9 cellular contexts compared by ENCODE assay signal in genomic region chr15:40115670-40116093, GRCh38. TPM values are rescaled to one million over a fixed set of nuclear protein-coding genes. Genes with fewer than 3 reads are reported as not detected.
DNase-seq lines count a peak whose midpoint lies in the region; ATAC-seq, FAIRE-seq and TF ChIP-seq lines count a peak whose summit lies in the region.
"Had no signal": no experiment of that assay in that cellular context is flagged by ENCODE, and none has a peak within 500 bp of the region (broad histone marks: within the 10 kb centered on the region; RNA-seq: fewer than 3 reads in every experiment).

No MANE protein-coding gene starts in this region.

- H2BK120ac ChIP-seq in H1 (replicated peaks; ENCODE audit: low read depth, low read length), result peak overlapping the region; percentile 55

- peak overlapping the region; percentile 76; the same call in 1 of the 2 replicates for H2AFZ ChIP-seq in H1 (ENCODE audit: low read length)

- H3K4me1 ChIP-seq in CD8-positive, alpha-beta T cell (ENCODE audit: insufficient read depth, low read length), result no peaks in the 10 kb centered on the region
- H3K4me1 ChIP-seq in Peyer's patch (peaks cover 0 to 11% (median 0%) of the 10 kb centered on the region in 4 donors), H1 (replicated peaks in 1 of 4; ENCODE audit: control insufficient read depth in 3 of 4, insufficient read depth in 4 of 4, low read length in 3 of 4) (peaks cover 5 to 19% (median 9%) of the 10 kb centered on the region in 4 experiments)

- H3K4me3 Mint-ChIP-seq in CD8-positive, alpha-beta T cell, result no peak overlapping the region
- H3K4me3 Mint-ChIP-seq in stimulated activated effector memory CD8-positive, alpha-beta T cell treated with anti-CD3 and anti-CD28 coated beads, Interleukin-12 subunit alpha, Interleukin-12 subunit beta, amount 100 ng/mL, for 72 hours, result peak overlapping the region; percentile 41

- H4K5ac ChIP-seq in H1 (ENCODE audit: insufficient read length, low read depth, low read length), result no peak overlapping the region

- peak; percentile 63 for ATAC-seq in CD8-positive, alpha-beta T cell
- peak; percentile 94 for ATAC-seq in HG03095 (IDR thresholded peaks at IDR 0.05; ENCODE audit: unreplicated experiment)
- ATAC-seq in stimulated activated effector memory CD8-positive, alpha-beta T cell treated with anti-CD3 and anti-CD28 coated beads, Interleukin-12 subunit alpha, Interleukin-12 subunit beta, amount 100 ng/mL, for 72 hours, result peak; percentile 95

- no peak overlapping the region for H3K9ac ChIP-seq in H1 (replicated peaks in 1 of 4; ENCODE audit: extremely low read depth in 1 of 4, low read depth in 3 of 4, low read length in 3 of 4)

- H3K36me3 ChIP-seq in CD8-positive, alpha-beta T cell (ENCODE audit: insufficient read depth, low read length), result no peaks in the 10 kb centered on the region
- no peaks in the 10 kb centered on the region for H3K36me3 ChIP-seq in Peyer's patch
- H3K36me3 ChIP-seq in H1 (ENCODE audit: control insufficient read depth in 2 of 4, insufficient read depth in 4 of 4, low read length in 3 of 4), result no peaks in the 10 kb centered on the region

- no peaks in the 10 kb centered on the region for H3K36me3 Mint-ChIP-seq in CD8-positive, alpha-beta T cell
- H3K36me3 Mint-ChIP-seq in stimulated activated effector memory CD8-positive, alpha-beta T cell treated with anti-CD3 and anti-CD28 coated beads, Interleukin-12 subunit alpha, Interleukin-12 subunit beta, amount 100 ng/mL, for 72 hours, result no peaks in the 10 kb centered on the region

- 57% methylated on average over 8 of the region's 8 CpGs; no CpG with 5 or more reads in 1 of the 2 experiments for WGBS in H1 (ENCODE audit: extremely low coverage in 1 of 2, insufficient coverage in 1 of 2, insufficient read length in 1 of 2, insufficient replicate concordance in 2 of 2, low coverage in 1 of 2, low lambda C conversion rate in 2 of 2, missing lambda C conversion rate in 1 of 2), 2 experiments

- peaks cover 8% of the 10 kb centered on the region for H3K27me3 Mint-ChIP-seq in CD8-positive, alpha-beta T cell (ENCODE audit: low read depth)

- no peak overlapping the region for H3K14ac ChIP-seq in H1 (ENCODE audit: insufficient read length)

- H3K18ac ChIP-seq in H1 (ENCODE audit: extremely low read depth, low read length), result peak overlapping the region; percentile 62; the same call in 1 of the 2 replicates

- FAIRE-seq in H1 (lab: Jason Lieb, UNC), result no peak
- FAIRE-seq: colon had no signal

- no peaks in the 10 kb centered on the region for H3K9me3 ChIP-seq in CD8-positive, alpha-beta T cell (ENCODE audit: low read length)
- H3K9me3 ChIP-seq in Peyer's patch, result no peaks in the 10 kb centered on the region
- H3K9me3 ChIP-seq in H1 (ENCODE audit: insufficient read depth in 2 of 2, low read depth in 1 of 2, low read length in 1 of 2), result no peaks in the 10 kb centered on the region

- H3K27ac ChIP-seq in CD8-positive, alpha-beta T cell (ENCODE audit: low read depth, low read length), result no peak overlapping the region
- H3K27ac ChIP-seq in Peyer's patch, result peak overlapping the region in 2 of 4 donors; percentile 60 to 68
- H3K27ac ChIP-seq in H1 (ENCODE audit: low read depth, low read length), result no peak overlapping the region

- peaks cover 10% of the 10 kb centered on the region for H3K4me1 Mint-ChIP-seq in CD8-positive, alpha-beta T cell (ENCODE audit: low read depth)
- peaks cover 15% of the 10 kb centered on the region for H3K4me1 Mint-ChIP-seq in stimulated activated effector memory CD8-positive, alpha-beta T cell treated with anti-CD3 and anti-CD28 coated beads, Interleukin-12 subunit alpha, Interleukin-12 subunit beta, amount 100 ng/mL, for 72 hours

- H2BK20ac ChIP-seq in H1 (ENCODE audit: low read length), result peak overlapping the region; percentile 87; the same call in 1 of the 2 replicates

- no peak for TF ChIP-seq CTCF in CD8-positive, alpha-beta T cell (IDR thresholded peaks at IDR 0.05)
- TF ChIP-seq CTCF in Peyer's patch (IDR thresholded peaks at IDR 0.05), result no peak
- no peak for TF ChIP-seq CTCF in H1 (IDR thresholded peaks at IDR 0.05; ENCODE audit: control extremely low read depth in 1 of 3, insufficient read depth in 1 of 3, low read depth in 1 of 3, low read length in 3 of 3)

- H3K27me3 ChIP-seq in CD8-positive, alpha-beta T cell (ENCODE audit: insufficient read depth, low read length), result no peaks in the 10 kb centered on the region
- H3K27me3 ChIP-seq in Peyer's patch, result no peaks in the 10 kb centered on the region
- no peaks in the 10 kb centered on the region for H3K27me3 ChIP-seq in H1 (replicated peaks in 1 of 4; ENCODE audit: control insufficient read depth in 3 of 4, extremely low read depth in 1 of 4, insufficient read depth in 3 of 4, low read length in 3 of 4)

- 0 out of 2 replicates have a peak, but pooled peaks cover 2% of the 10 kb centered on the region for H3K23me2 ChIP-seq in H1 (ENCODE audit: low read depth, low read length)

- H4K91ac ChIP-seq in H1 (replicated peaks; ENCODE audit: insufficient read length, low read length), result peak overlapping the region; percentile 75

- H3K56ac ChIP-seq in H1 (replicated peaks; ENCODE audit: insufficient read length, low read depth, low read length), result no peak overlapping the region

- no peaks in the 10 kb centered on the region for H3K79me1 ChIP-seq in H1 (ENCODE audit: low read depth, low read length)

- H3K4ac ChIP-seq in H1 (replicated peaks; ENCODE audit: insufficient read length, low read depth, low read length), result no peak overlapping the region

- POLR2A ChIA-PET in CD8-positive, alpha-beta T cell (lab: Charles Lee), result no interaction called here
- POLR2A ChIA-PET in H1 (lab: Charles Lee; ENCODE audit: partially characterized antibody), result interaction anchor here (0.7 to 4.8 kb wide), 7 partner anchors 9 to 46 kb away, joined by 3 to 19 read pairs (median 6); partner anchors contain the start of gene BUB1B

- H4K8ac ChIP-seq in H1 (ENCODE audit: extremely low read depth, insufficient read depth, low read length), result peak overlapping the region; percentile 28; the same call in 1 of the 2 replicates

- TF ChIP-seq EP300 in H1 (IDR thresholded peaks at IDR 0.05; ENCODE audit: borderline replicate concordance in 1 of 2, low read depth in 2 of 2, low read length in 2 of 2), result no peak

- peak overlapping the region; percentile 84; the same call in 1 of the 2 replicates for H2BK15ac ChIP-seq in H1 (ENCODE audit: low read length)

- H3K79me2 ChIP-seq in H1 (ENCODE audit: control insufficient read depth in 1 of 2, insufficient read depth in 2 of 2, low read length in 2 of 2), result no peaks in the 10 kb centered on the region

- CTCF ChIA-PET in CD8-positive, alpha-beta T cell (lab: Charles Lee), result interaction anchor here (4.8 kb wide), 1 partner anchor 12 kb away, joined by 43 read pairs; no protein-coding TSS in a partner anchor
- CTCF ChIA-PET in H1 (lab: Charles Lee; ENCODE audit: partially characterized antibody), result interaction anchor here (0.6 to 23.9 kb wide), 5 partner anchors 10 to 415 kb away, joined by 3 to 406 read pairs (median 40); partner anchors contain the start of genes BUB1B and SRP14

- no peaks in the 10 kb centered on the region for H4K20me1 ChIP-seq in H1 (replicated peaks in 1 of 2; ENCODE audit: control insufficient read depth in 1 of 2, insufficient read depth in 2 of 2, low read length in 2 of 2)

- H2BK5ac ChIP-seq in H1 (ENCODE audit: low read depth, low read length), result peak overlapping the region; percentile 53

- no peak overlapping the region for H3K4me3 ChIP-seq in CD8-positive, alpha-beta T cell (ENCODE audit: low read depth, low read length)
- H3K4me3 ChIP-seq in Peyer's patch (no peak overlapping the region), H1 (ENCODE audit: extremely low read depth in 1 of 4, insufficient read depth in 2 of 4, low read depth in 3 of 4, low read length in 4 of 4) (no peak overlapping the region)

- H3K27ac Mint-ChIP-seq in CD8-positive, alpha-beta T cell, result peak overlapping the region; percentile 60
- H3K27ac Mint-ChIP-seq in stimulated activated effector memory CD8-positive, alpha-beta T cell treated with anti-CD3 and anti-CD28 coated beads, Interleukin-12 subunit alpha, Interleukin-12 subunit beta, amount 100 ng/mL, for 72 hours, result peak overlapping the region; percentile 86

- intact Hi-C loops in CD8-positive, alpha-beta T cell (cut with DNase I, micrococcal nuclease), result no loop called here

- TF ChIP-seq POLR2A in GM19099 (IDR thresholded peaks at IDR 0.05; ENCODE audit: extremely low read depth, insufficient read length, low read depth), result peak; percentile 50
- no peak for TF ChIP-seq POLR2A in Peyer's patch (IDR thresholded peaks at IDR 0.05)
- TF ChIP-seq POLR2A in H1 (IDR thresholded peaks at IDR 0.05; ENCODE audit: control extremely low read depth in 1 of 2, low read depth in 2 of 2, low read length in 2 of 2), result no peak

- no peak for TF ChIP-seq RAD21 in H1 (IDR thresholded peaks at IDR 0.05 in 1 of 2, conservative IDR thresholded peaks at IDR 0.05 in 1 of 2; ENCODE audit: low read depth in 2 of 2, low read length in 2 of 2)

- peak overlapping the region; percentile 96; the same call in 1 of the 2 replicates for H2BK12ac ChIP-seq in H1 (ENCODE audit: low read depth, low read length)

- 0 out of 2 replicates have a peak overlapping the region, but pooled peaks have one; percentile 1 for H2AK5ac ChIP-seq in H1 (ENCODE audit: low read depth, low read length)

- DNase-seq in CD8-positive, alpha-beta T cell, result peak in 4 of 7 experiments; percentile 15 to 63 (median 44)
- DNase-seq in Peyer's patch (peak in 2 of 3 donors; percentile 83 to 90), H1 (ENCODE audit: low read depth in 1 of 2, low spot score in 2 of 2) (no peak), NCI-H748 treated with DMSO at 0.1 percent for 48 hours (lab: John Stamatoyannopoulos, UW) (no peak)
- peak in 1 of 2 donors; percentile 73 for DNase-seq in stimulated activated effector memory CD8-positive, alpha-beta T cell treated with anti-CD3 and anti-CD28 coated beads, Interleukin-12 subunit alpha, Interleukin-12 subunit beta, amount 100 ng/mL, for 72 hours (ENCODE audit: low spot score in 2 of 2)
- DNase-seq in effector CD4-positive, alpha-beta T cell, result no peak

- no peaks in the 10 kb centered on the region for H3K9me3 Mint-ChIP-seq in CD8-positive, alpha-beta T cell
- no peaks in the 10 kb centered on the region for H3K9me3 Mint-ChIP-seq in stimulated activated effector memory CD8-positive, alpha-beta T cell treated with anti-CD3 and anti-CD28 coated beads, Interleukin-12 subunit alpha, Interleukin-12 subunit beta, amount 100 ng/mL, for 72 hours

- H3K4me2 ChIP-seq in H1 (ENCODE audit: insufficient read depth in 1 of 2, low read depth in 2 of 2, low read length in 2 of 2), result peak overlapping the region in 1 of 2 experiments; percentile 2; a peak in 1 of 4 replicates

- no peak overlapping the region for H3K23ac ChIP-seq in H1 (ENCODE audit: insufficient read length)

RNA-seq across cellular contexts. Expression of gene BMF, which starts 7.0 kb away (rescaled TPM):
- 10 to 100 TPM in 1 of 2 experiments, 1 to 10 TPM in 1; 9.6 to 11.2 TPM for total RNA-seq in CD8-positive, alpha-beta T cell
- total RNA-seq in Peyer's patch, result 10 to 100 TPM; 13.5 to 98.2 (median 26.1) TPM
- 24.2 and 30.9 TPM in 2 replicates for total RNA-seq in H1 (2021; fragmentation: NEBNext Ultra II Directional; extraction: Animal tissue kit (Norgen Biotek cat#: 25700))
- polyA plus RNA-seq in H1 (2011; rRNA removed), result 21.2 and 29.0 TPM in 2 replicates
- polyA plus RNA-seq in H1 (2011; cell fraction: cytosol; rRNA removed), result 23.4 TPM
- polyA plus RNA-seq in H1 (2011; cell fraction: nucleus; rRNA removed), result 28.4 TPM
- polyA plus RNA-seq in H1 (2012, experiment 1 of 2), result 20.6 to 25.4 TPM (median 23.4 TPM) in 4 replicates
- 20.0 TPM for polyA plus RNA-seq in H1 (2012, experiment 2 of 2)
- polyA plus RNA-seq in H1 (2013, experiment 1 of 2), result 9.5 TPM
- polyA plus RNA-seq in H1 (2013, experiment 2 of 2), result 9.4 TPM
- 36.9 and 38.5 TPM in 2 replicates for polyA minus RNA-seq in H1 (2011; rRNA and poly(A)+ RNA removed)
- 23.9 TPM for polyA minus RNA-seq in H1 (2011; cell fraction: cytosol; rRNA and poly(A)+ RNA removed)
- 28.7 TPM for polyA minus RNA-seq in H1 (2011; cell fraction: nucleus; rRNA and poly(A)+ RNA removed)

RNA-seq across cellular contexts. Expression of gene BUB1B, which starts 45.2 kb away (rescaled TPM):
- total RNA-seq in CD8-positive, alpha-beta T cell, result 1 to 10 TPM in 1 of 2 experiments, under 1 TPM in 1; 0.47 to 1.2 TPM
- 100 to 1,000 TPM in 1 of 4 donors, 10 to 100 TPM in 3; 10.6 to 120 (median 13.3) TPM for total RNA-seq in Peyer's patch
- total RNA-seq in H1 (2021; fragmentation: NEBNext Ultra II Directional; extraction: Animal tissue kit (Norgen Biotek cat#: 25700)), result 144 and 153 TPM in 2 replicates
- 31.7 and 48.9 TPM in 2 replicates for polyA plus RNA-seq in H1 (2011; rRNA removed)
- 68.3 TPM for polyA plus RNA-seq in H1 (2011; cell fraction: cytosol; rRNA removed)
- 101 TPM for polyA plus RNA-seq in H1 (2011; cell fraction: nucleus; rRNA removed)
- 93.4 to 126 TPM (median 104 TPM) in 4 replicates for polyA plus RNA-seq in H1 (2012, experiment 1 of 2)
- 5.9 TPM for polyA plus RNA-seq in H1 (2012, experiment 2 of 2)
- 72.9 TPM for polyA plus RNA-seq in H1 (2013, experiment 1 of 2)
- polyA plus RNA-seq in H1 (2013, experiment 2 of 2), result 69.3 TPM
- polyA minus RNA-seq in H1 (2011; rRNA and poly(A)+ RNA removed), result 72.1 and 91.2 TPM in 2 replicates
- polyA minus RNA-seq in H1 (2011; cell fraction: cytosol; rRNA and poly(A)+ RNA removed), result 43.2 TPM
- polyA minus RNA-seq in H1 (2011; cell fraction: nucleus; rRNA and poly(A)+ RNA removed), result 127 TPM

Comparison
In these comparisons a context has a peak if more than half of its experiments do, and no peak if none do; other contexts are left out.
1. DNase-seq: peak in CD8-positive, alpha-beta T cell (4 of 7) and Peyer's patch (2 of 3); none in H1 (0 of 2), NCI-H748 treated with DMSO at 0.1 percent for 48 hours (single experiment) and effector CD4-positive, alpha-beta T cell (single experiment).
2. RNA of gene BUB1B, which starts 45.2 kb away (total RNA-seq): 144 to 153 TPM in H1 and 10.6 to 120 TPM in Peyer's patch; 0.47 to 1.2 TPM in CD8-positive, alpha-beta T cell; every median in the first group is over 4 times any median in the second.
3. Peak in every context shown above with its lines, with median percentiles within 50 percentile points of each other: ATAC-seq.